Comparison of ENCODE assay signal across 1 cellular context in genomic region chr6:155265843-155266535, GRCh38.
A peak's percentile ranks its signal among the peaks of the same experiment; 100 is the strongest.
TF ChIP-seq lines count a peak whose summit lies in the region.

No MANE protein-coding gene starts in this region.

TF ChIP-seq in SK-N-SH treated with all-trans-retinoic acid at 6 μM for 48 hours, 23 proteins besides CTCF, POLR2A, EP300 and RAD21:
- TF ChIP-seq TCF4 (CRISPR knock-in tag; IDR thresholded peaks at IDR 0.05; ENCODE audit: borderline replicate concordance): no peak
- no peak for TF ChIP-seq CREB5 (CRISPR knock-in tag; IDR thresholded peaks at IDR 0.05; ENCODE audit: low read depth)
- 0 out of 2 replicates have a peak, but pooled peaks have one; percentile 9 for TF ChIP-seq ZNF70 (CRISPR knock-in tag; IDR thresholded peaks at IDR 0.05)
- TF ChIP-seq GLIS3 (CRISPR knock-in tag; IDR thresholded peaks at IDR 0.05): no peak
- no peak for TF ChIP-seq TOX (CRISPR knock-in tag; IDR thresholded peaks at IDR 0.05; ENCODE audit: borderline replicate concordance)
- no peak for TF ChIP-seq PATZ1 (CRISPR knock-in tag; IDR thresholded peaks at IDR 0.05; ENCODE audit: borderline replicate concordance)
